ENCODE assay signal across 12 cellular contexts in the genomic region with DNA sequence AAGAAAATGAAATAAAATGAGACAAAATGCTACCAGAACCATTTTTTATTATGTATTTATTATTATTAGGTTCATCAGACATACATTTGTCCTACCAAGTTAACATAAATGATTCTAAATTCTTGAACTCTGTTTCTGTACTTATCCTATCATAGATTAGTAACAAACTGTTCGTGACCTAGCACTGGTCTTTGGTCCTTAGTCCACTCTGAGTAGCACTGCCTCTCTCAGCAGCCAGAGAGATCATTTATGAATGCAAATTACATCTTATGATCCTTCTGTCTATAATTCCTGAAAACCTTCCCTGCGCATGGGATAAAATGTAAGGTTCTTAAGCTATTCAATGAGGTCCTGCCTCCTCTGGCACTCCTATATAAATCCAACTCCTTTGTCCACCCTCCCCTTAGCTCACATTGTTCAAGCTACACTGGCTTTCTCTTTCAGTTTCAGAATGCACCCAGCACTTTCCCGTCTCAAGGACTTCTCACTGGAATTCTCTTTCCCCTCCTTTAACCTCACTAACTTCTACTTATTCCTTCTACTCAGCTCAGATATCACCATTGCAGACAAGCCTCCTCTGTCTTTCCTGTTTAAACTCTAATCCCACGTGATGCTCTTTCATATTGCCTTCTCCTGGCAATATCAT. TPM values are rescaled to one million over a fixed set of nuclear protein-coding genes. Genes with fewer than 3 reads are reported as not detected.
DNase-seq lines count a peak whose midpoint lies in the region; ATAC-seq, FAIRE-seq and TF ChIP-seq lines count a peak whose summit lies in the region.
"Had no signal": no experiment of that assay in that cellular context is flagged by ENCODE, and none has a peak within 500 bp of the region (broad histone marks: within the 10 kb centered on the region; RNA-seq: fewer than 3 reads in every experiment).

No MANE protein-coding gene starts in this region.

- H3K79me2 ChIP-seq in endothelial cell of umbilical vein (ENCODE audit: control insufficient read depth, insufficient read depth, low read length) = no peaks in the 10 kb centered on the region

- H3K27ac ChIP-seq in endothelial cell of umbilical vein (ENCODE audit: insufficient read depth, low read depth, low read length) (no peak overlapping the region), small intestine (ENCODE audit: low read depth in 1 of 2, low read length in 1 of 2) (no peak overlapping the region)
- H3K27ac ChIP-seq: VCaP had no signal

- H3K27me3 ChIP-seq in endothelial cell of umbilical vein (ENCODE audit: control insufficient read depth in 2 of 2, insufficient read depth in 2 of 2, low read length in 2 of 2) (no peaks in the 10 kb centered on the region), small intestine (ENCODE audit: control insufficient read depth in 2 of 2, insufficient read depth in 2 of 2, low read length in 2 of 2) (no peaks in the 10 kb centered on the region)

- ATAC-seq in GM18867 (IDR thresholded peaks at IDR 0.05; ENCODE audit: unreplicated experiment) (peak; percentile 60), HG03442 (IDR thresholded peaks at IDR 0.05; ENCODE audit: unreplicated experiment) (peak; percentile 66), GM21576 (IDR thresholded peaks at IDR 0.05; ENCODE audit: unreplicated experiment) (no peak), GM19397 (IDR thresholded peaks at IDR 0.05; ENCODE audit: unreplicated experiment) (no peak)

- H3K9me3 ChIP-seq in endothelial cell of umbilical vein (replicated peaks; ENCODE audit: control insufficient read depth, insufficient read depth, low read length) (no peaks in the 10 kb centered on the region), small intestine (ENCODE audit: control insufficient read depth, low read depth) (no peaks in the 10 kb centered on the region)

- CTCF ChIA-PET in endothelial cell of umbilical vein (lab: Charles Lee) = interaction anchor here (1.8 to 2.2 kb wide), 2 partner anchors 14 to 259 kb away, joined by 6 to 14 read pairs; no protein-coding TSS in a partner anchor

- POLR2A ChIA-PET in endothelial cell of umbilical vein (lab: Charles Lee) = no interaction called here

- H3K4me2 ChIP-seq in endothelial cell of umbilical vein (ENCODE audit: insufficient read depth, low read length) = peak overlapping the region; percentile 10

- intact Hi-C loops in endothelial cell of umbilical vein (cut with micrococcal nuclease) = no loop called here

- TF ChIP-seq CTCF in endothelial cell of umbilical vein (IDR thresholded peaks at IDR 0.05; ENCODE audit: extremely low read depth in 1 of 2, insufficient read depth in 1 of 2, low read depth in 1 of 2, low read length in 2 of 2) = no peak

- peak overlapping the region; percentile 27 for H2AFZ ChIP-seq in endothelial cell of umbilical vein (ENCODE audit: low read depth, low read length)

- dilution Hi-C loops in endothelial cell of umbilical vein (cut with MboI; ENCODE audit: extremely low pct_ligation_motif_present, low sequenced_read_pairs) = no loop called here

- H3K4me3 ChIP-seq in endothelial cell of umbilical vein (replicated peaks in 1 of 3; ENCODE audit: insufficient read depth in 1 of 3, low read depth in 1 of 3, low read length in 3 of 3) (no peak overlapping the region), small intestine (ENCODE audit: low read depth in 1 of 2, low read length in 2 of 2) (peak overlapping the region in 1 of 2 donors; percentile 3)

- no peak for TF ChIP-seq POLR2A in endothelial cell of umbilical vein (IDR thresholded peaks at IDR 0.05; ENCODE audit: low read depth, low read length)

- H3K9ac ChIP-seq in endothelial cell of umbilical vein (replicated peaks; ENCODE audit: extremely low read depth, insufficient read depth, low read length) = no peak overlapping the region

- no peaks in the 10 kb centered on the region for H3K36me3 ChIP-seq in endothelial cell of umbilical vein (ENCODE audit: control insufficient read depth in 2 of 2, extremely low read depth in 1 of 2, insufficient read depth in 2 of 2, low read length in 2 of 2)
- no peaks in the 10 kb centered on the region for H3K36me3 ChIP-seq in small intestine (ENCODE audit: control insufficient read depth in 2 of 2, insufficient read depth in 2 of 2, low read length in 2 of 2)

- DNase-seq in endothelial cell of umbilical vein (ENCODE audit: low read depth, low spot score) (peak; percentile 5), small intestine (peak; percentile 71), middle frontal gyrus (ENCODE audit: extremely low spot score, low spot score) (no peak)
- no peak for DNase-seq in activated effector memory CD4-positive, alpha-beta T cell treated with anti-CD3 and anti-CD28 coated beads, Interleukin-2, amount 50 U/mL, for 16 hours
- DNase-seq: activated naive CD8-positive, alpha-beta T cell treated with anti-CD3 and anti-CD28 coated beads, Interleukin-2, amount 10 ng/mL, durations not matched to agents 7 days and 5 days; NCI-H510A treated with DMSO at 0.1 percent for 48 hours had no signal

- BruUV-seq in endothelial cell of umbilical vein (replicated peaks; lab: Mats Ljungman, UMichigan) = no TSS peak

- H3K4me1 ChIP-seq in endothelial cell of umbilical vein (ENCODE audit: control insufficient read depth, extremely low read depth, insufficient read depth, low read length) (no peaks in the 10 kb centered on the region), small intestine (ENCODE audit: control insufficient read depth in 2 of 2, insufficient read depth in 1 of 2, low read depth in 1 of 2, low read length in 1 of 2) (no peaks in the 10 kb centered on the region)

- no peaks in the 10 kb centered on the region for H4K20me1 ChIP-seq in endothelial cell of umbilical vein (replicated peaks; ENCODE audit: control insufficient read depth, extremely low read depth, insufficient read depth, low read length)

- no peaks in the 10 kb centered on the region for H3K9me1 ChIP-seq in endothelial cell of umbilical vein (replicated peaks; ENCODE audit: control insufficient read depth, extremely low read depth, insufficient read depth, low read length)

- no peak for FAIRE-seq in endothelial cell of umbilical vein (lab: Jason Lieb, UNC)
- FAIRE-seq in small intestine (lab: Jason Lieb, UNC) = no peak

- 8 to 26% (median 19%) methylated on average over 4 of the region's 4 CpGs for whole genome bisulfite sequencing in small intestine, 3 donors

TF ChIP-seq in endothelial cell of umbilical vein, 7 proteins besides CTCF, POLR2A, EP300 and RAD21:
- TF ChIP-seq POLR2AphosphoS5 (IDR thresholded peaks at IDR 0.05; ENCODE audit: insufficient read depth, low read depth, low read length) = no peak
- TF ChIP-seq EZH2 (IDR thresholded peaks at IDR 0.05; ENCODE audit: borderline replicate concordance, low read depth, low read length, severe bottlenecking) = no peak
- TF ChIP-seq MYC (IDR thresholded peaks at IDR 0.05; ENCODE audit: low read depth, low read length) = no peak
- TF ChIP-seq JUN (IDR thresholded peaks at IDR 0.05; ENCODE audit: borderline replicate concordance, insufficient read depth, insufficient read length, low read depth) = no peak
- no peak for TF ChIP-seq FOS (IDR thresholded peaks at IDR 0.05; ENCODE audit: borderline replicate concordance, insufficient read depth, low read length)
- TF ChIP-seq, protein P1, sequence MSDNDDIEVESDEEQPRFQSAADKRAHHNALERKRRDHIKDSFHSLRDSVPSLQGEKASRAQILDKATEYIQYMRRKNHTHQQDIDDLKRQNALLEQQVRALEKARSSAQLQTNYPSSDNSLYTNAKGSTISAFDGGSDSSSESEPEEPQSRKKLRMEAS (IDR thresholded peaks at IDR 0.05; ENCODE audit: insufficient read depth, insufficient read length) = no peak
- no peak for TF ChIP-seq GATA2 (IDR thresholded peaks at IDR 0.05; ENCODE audit: insufficient read depth, insufficient read length, low read depth, low read length)

RNA-seq across cellular contexts. Expression of gene PDZRN4, which starts 17.1 kb away (rescaled TPM):
- not detected in 2 replicates for total RNA-seq in endothelial cell of umbilical vein
- not detected in 2 replicates for polyA plus RNA-seq in endothelial cell of umbilical vein
- not detected in 2 replicates for polyA plus RNA-seq in endothelial cell of umbilical vein (2011; cell fraction: cytosol; rRNA removed)
- not detected in 2 replicates for polyA plus RNA-seq in endothelial cell of umbilical vein (2011; cell fraction: nucleus; rRNA removed)
- not detected in 2 replicates for polyA plus RNA-seq in endothelial cell of umbilical vein (2012)
- polyA minus RNA-seq in endothelial cell of umbilical vein = not detected in 2 replicates
- not detected for polyA minus RNA-seq in endothelial cell of umbilical vein (2011; cell fraction: cytosol; rRNA and poly(A)+ RNA removed)
- polyA minus RNA-seq in endothelial cell of umbilical vein (2011; cell fraction: nucleus; rRNA and poly(A)+ RNA removed) = not detected in 2 replicates
- polyA plus RNA-seq in small intestine = under 1 TPM in 2 of 3 donors, not detected in 1; 0.27 to 0.88 TPM
- total RNA-seq: activated naive CD8-positive, alpha-beta T cell treated with anti-CD3 and anti-CD28 coated beads, Interleukin-2, amount 10 ng/mL, durations not matched to agents 7 days and 5 days; osteoblast had no signal

Comparison
In these comparisons a context has a peak if more than half of its experiments do, and no peak if none do; other contexts are left out.
1. ATAC-seq: peak in GM18867 (single experiment) and HG03442 (single experiment); none in GM21576 (single experiment) and GM19397 (single experiment).
2. DNase-seq: peak in endothelial cell of umbilical vein (single experiment) and small intestine (single experiment); none in activated effector memory CD4-positive, alpha-beta T cell treated with anti-CD3 and anti-CD28 coated beads, Interleukin-2, amount 50 U/mL, for 16 hours (single experiment) and middle frontal gyrus (single experiment).